Comparison of ENCODE assay signal across 14 cellular contexts in genomic region chrX:149550454-149550853, GRCh38. TPM values are rescaled to one million over a fixed set of nuclear protein-coding genes. Genes with fewer than 3 reads are reported as not detected.
A peak's percentile ranks its signal among the peaks of the same experiment; 100 is the strongest.
DNase-seq lines count a peak whose midpoint lies in the region; ATAC-seq, FAIRE-seq and TF ChIP-seq lines count a peak whose summit lies in the region.
"Not testable (repeated sequence)": the region's sequence is repeated elsewhere in the genome, so short reads cannot be mapped to it uniquely, and the experiment has no call there.
"Had no signal": no experiment of that assay in that cellular context is flagged by ENCODE, and none has a peak within 500 bp of the region (broad histone marks: within the 10 kb centered on the region; RNA-seq: fewer than 3 reads in every experiment).

No MANE protein-coding gene starts in this region.

- not testable (repeated sequence) for H3K27ac ChIP-seq in DND-41 (ENCODE audit: low read length); HepG2 (ENCODE audit: extremely low read length, insufficient read depth, low read length)

- not testable (repeated sequence) for H3K4me1 ChIP-seq in DND-41 (ENCODE audit: insufficient read depth, low read length); HepG2 (ENCODE audit: insufficient read depth, low read length)

- WGBS in HepG2 (ENCODE audit: low lambda C conversion rate) = no CpG with 5 or more reads among the region's 1 CpG

- POLR2A ChIA-PET in HepG2 (lab: Yijun Ruan, JAX) = not testable (repeated sequence)

- not testable (repeated sequence) for H3K4me3 ChIP-seq in DND-41 (ENCODE audit: low read depth in 1 of 2, low read length in 2 of 2); bronchial epithelial cell (ENCODE audit: low read depth, low read length); HepG2 (replicated peaks in 1 of 3; ENCODE audit: insufficient read depth in 1 of 3, low read depth in 2 of 3, low read length in 3 of 3)

- not testable (repeated sequence) for DNase-seq in DND-41; bronchial epithelial cell (ENCODE audit: low read depth); HepG2 (ENCODE audit: low spot score)
- DNase-seq in activated CD4-positive, alpha-beta T cell treated with anti-CD3 and anti-CD28 coated beads, Interleukin-2, amount 10 ng/mL, durations not matched to agents 24 days and 14 days = peak; percentile 77
- peak in 1 of 2 donors; percentile 20 for DNase-seq in activated T-cell treated with anti-CD3 and anti-CD28 coated beads, Interleukin-2, amount 50 U/mL, for 72 hours
- peak in 1 of 2 donors; percentile 35 for DNase-seq in stimulated activated naive CD8-positive, alpha-beta T cell treated with anti-CD3 and anti-CD28 coated beads, Interleukin-15, amount 100 ng/mL, for 72 hours

- H3K4me2 ChIP-seq in DND-41 (ENCODE audit: insufficient read depth, low read length); HepG2 (ENCODE audit: low read depth, low read length): not testable (repeated sequence)

- not testable (repeated sequence) for TF ChIP-seq RAD21 in HepG2 (CRISPR knock-in tag; IDR thresholded peaks at IDR 0.05)

- H3K36me3 Mint-ChIP-seq in activated CD4-positive, alpha-beta T cell treated with anti-CD3 and anti-CD28 coated beads, Interleukin-2, amount 10 ng/mL, durations not matched to agents 24 days and 14 days (ENCODE audit: low read depth); activated T-cell treated with anti-CD3 and anti-CD28 coated beads, Interleukin-2, amount 50 U/mL, for 72 hours (ENCODE audit: insufficient read depth in 2 of 2): not testable (repeated sequence)

- H3K9ac ChIP-seq in DND-41 (ENCODE audit: low read depth, low read length); HepG2 (ENCODE audit: insufficient read depth, low read depth, low read length): not testable (repeated sequence)

- peak; percentile 60 for ATAC-seq in DND-41 (ENCODE audit: insufficient read depth, low read depth)
- peak; percentile 10 to 58 for ATAC-seq in activated T-cell treated with anti-CD3 and anti-CD28 coated beads, Interleukin-2, amount 50 U/mL, for 72 hours (replicated peaks in 1 of 2)
- not testable (repeated sequence) for ATAC-seq in HepG2
- peak; percentile 69 for ATAC-seq in stimulated activated naive CD8-positive, alpha-beta T cell treated with anti-CD3 and anti-CD28 coated beads, Interleukin-15, amount 100 ng/mL, for 72 hours

- not testable (repeated sequence) for H2AFZ ChIP-seq in DND-41 (ENCODE audit: low read depth, low read length); HepG2 (ENCODE audit: low read length)

- not testable (repeated sequence) for H3K9me3 ChIP-seq in DND-41 (ENCODE audit: insufficient read depth, low read length, severe bottlenecking); HepG2 (ENCODE audit: low read length)

- not testable (repeated sequence) for H3K36me3 ChIP-seq in DND-41 (ENCODE audit: insufficient read depth, low read length); bronchial epithelial cell (ENCODE audit: control insufficient read depth, insufficient read depth, low read length); HepG2 (replicated peaks in 1 of 2; ENCODE audit: control insufficient read depth in 1 of 2, insufficient read depth in 2 of 2, low read length in 2 of 2)

- H3K4me1 Mint-ChIP-seq in activated CD4-positive, alpha-beta T cell treated with anti-CD3 and anti-CD28 coated beads, Interleukin-2, amount 10 ng/mL, durations not matched to agents 24 days and 14 days; activated T-cell treated with anti-CD3 and anti-CD28 coated beads, Interleukin-2, amount 50 U/mL, for 72 hours (ENCODE audit: low read depth); stimulated activated naive CD8-positive, alpha-beta T cell treated with anti-CD3 and anti-CD28 coated beads, Interleukin-15, amount 100 ng/mL, for 72 hours: not testable (repeated sequence)

- not testable (repeated sequence) for TF ChIP-seq POLR2A in HepG2 (IDR thresholded peaks at IDR 0.05; ENCODE audit: insufficient read depth in 1 of 2, low read depth in 2 of 2, low read length in 2 of 2)

- H3K79me2 ChIP-seq in DND-41 (ENCODE audit: insufficient read depth, low read length); HepG2 (ENCODE audit: insufficient read depth, low read length): not testable (repeated sequence)

- CTCF ChIA-PET in HepG2 (lab: Yijun Ruan, JAX; ENCODE audit: low intra/inter-chr PET ratio, low total read pairs) = not testable (repeated sequence)

- not testable (repeated sequence) for H3K27me3 ChIP-seq in DND-41 (ENCODE audit: insufficient read depth, low read length, poor library complexity); bronchial epithelial cell (ENCODE audit: control insufficient read depth, insufficient read depth, low read length); HepG2 (ENCODE audit: control insufficient read depth in 1 of 2, insufficient read depth in 2 of 2, low read length in 2 of 2)

- not testable (repeated sequence) for TF ChIP-seq EP300 in HepG2 (IDR thresholded peaks at IDR 0.05; ENCODE audit: low read depth in 2 of 2, low read length in 2 of 2); HepG2 (CRISPR knock-in tag; IDR thresholded peaks at IDR 0.05; ENCODE audit: borderline replicate concordance)

- not testable (repeated sequence) for H3K4me3 Mint-ChIP-seq in activated CD4-positive, alpha-beta T cell treated with anti-CD3 and anti-CD28 coated beads, Interleukin-2, amount 10 ng/mL, durations not matched to agents 24 days and 14 days; activated T-cell treated with anti-CD3 and anti-CD28 coated beads, Interleukin-2, amount 50 U/mL, for 72 hours; stimulated activated naive CD8-positive, alpha-beta T cell treated with anti-CD3 and anti-CD28 coated beads, Interleukin-15, amount 100 ng/mL, for 72 hours

- in situ Hi-C loops in HepG2 (cut with HindIII; ENCODE audit: extremely low pct_ligation_motif_present, low pct_unique_long_range_greater_than_20kb) = not testable (repeated sequence)

- BruUV-seq in HepG2 (replicated peaks; lab: Mats Ljungman, UMichigan) = not testable (repeated sequence)

- H3K9me3 Mint-ChIP-seq in activated CD4-positive, alpha-beta T cell treated with anti-CD3 and anti-CD28 coated beads, Interleukin-2, amount 10 ng/mL, durations not matched to agents 24 days and 14 days; activated T-cell treated with anti-CD3 and anti-CD28 coated beads, Interleukin-2, amount 50 U/mL, for 72 hours; stimulated activated naive CD8-positive, alpha-beta T cell treated with anti-CD3 and anti-CD28 coated beads, Interleukin-15, amount 100 ng/mL, for 72 hours: not testable (repeated sequence)

- intact Hi-C loops in activated CD4-positive, alpha-beta T cell treated with anti-CD3 and anti-CD28 coated beads, Interleukin-2, amount 10 ng/mL, durations not matched to agents 24 days and 14 days (cut with micrococcal nuclease); HepG2 (cut with micrococcal nuclease; ENCODE audit: unreplicated experiment): not testable (repeated sequence)

- H3K27ac Mint-ChIP-seq in activated CD4-positive, alpha-beta T cell treated with anti-CD3 and anti-CD28 coated beads, Interleukin-2, amount 10 ng/mL, durations not matched to agents 24 days and 14 days; activated T-cell treated with anti-CD3 and anti-CD28 coated beads, Interleukin-2, amount 50 U/mL, for 72 hours; stimulated activated naive CD8-positive, alpha-beta T cell treated with anti-CD3 and anti-CD28 coated beads, Interleukin-15, amount 100 ng/mL, for 72 hours: not testable (repeated sequence)

- H4K20me1 ChIP-seq in DND-41 (ENCODE audit: insufficient read depth, low read length); HepG2 (ENCODE audit: insufficient read depth, low read length): not testable (repeated sequence)

- not testable (repeated sequence) for H3K27me3 Mint-ChIP-seq in activated CD4-positive, alpha-beta T cell treated with anti-CD3 and anti-CD28 coated beads, Interleukin-2, amount 10 ng/mL, durations not matched to agents 24 days and 14 days; activated T-cell treated with anti-CD3 and anti-CD28 coated beads, Interleukin-2, amount 50 U/mL, for 72 hours (ENCODE audit: low read depth); stimulated activated naive CD8-positive, alpha-beta T cell treated with anti-CD3 and anti-CD28 coated beads, Interleukin-15, amount 100 ng/mL, for 72 hours

- FAIRE-seq in bronchial epithelial cell (lab: Jason Lieb, UNC) = peak; percentile 66
- FAIRE-seq in HepG2 (lab: Jason Lieb, UNC) = peak; percentile 74

- TF ChIP-seq CTCF in DND-41 (IDR thresholded peaks at IDR 0.05; ENCODE audit: borderline replicate concordance, extremely low read depth, low read length, poor library complexity, severe bottlenecking); bronchial epithelial cell (IDR thresholded peaks at IDR 0.05; ENCODE audit: insufficient read depth, low read length, severe bottlenecking); HepG2 (CRISPR knock-in tag; IDR thresholded peaks at IDR 0.05): not testable (repeated sequence)

RNA-seq across cellular contexts. Expression of gene HSFX3, which starts 0.7 kb away (rescaled TPM):
- not detected in 2 replicates for total RNA-seq in activated CD4-positive, alpha-beta T cell treated with anti-CD3 and anti-CD28 coated beads, Interleukin-2, amount 10 ng/mL, durations not matched to agents 24 days and 14 days
- total RNA-seq in activated T-cell treated with anti-CD3 and anti-CD28 coated beads, Interleukin-2, amount 50 U/mL, for 72 hours = not detected
- not detected in 2 replicates for total RNA-seq in bronchial epithelial cell
- not detected in 2 replicates for total RNA-seq in HepG2 (2016; rRNA removed; fragmentation: Illumina TruSeq; extraction: Trizol)
- total RNA-seq in HepG2 (2016; cell fraction: cytosol; rRNA removed; fragmentation: Illumina TruSeq; extraction: Trizol; ENCODE audit: low read depth) = not detected in 2 replicates
- not detected in 2 replicates for total RNA-seq in HepG2 (2016; cell fraction: insoluble cytoplasmic fraction; rRNA removed; fragmentation: Illumina TruSeq; extraction: Trizol)
- not detected in 2 replicates for total RNA-seq in HepG2 (2016; cell fraction: membrane; rRNA removed; fragmentation: Illumina TruSeq; extraction: Trizol)
- total RNA-seq in HepG2 (2016; cell fraction: nucleus; rRNA removed; fragmentation: Illumina TruSeq; extraction: Trizol) = not detected in 2 replicates
- polyA plus RNA-seq in HepG2 (2011; rRNA removed) = not detected in 2 replicates
- polyA plus RNA-seq in HepG2 (2011; cell fraction: cytosol; rRNA removed) = not detected in 2 replicates
- polyA plus RNA-seq in HepG2 (2011; cell fraction: nucleus; rRNA removed) = not detected in 2 replicates
- polyA plus RNA-seq in HepG2 (2012) = not detected in 2 replicates
- not detected in 2 replicates for polyA plus RNA-seq in HepG2 (2016; cell fraction: cytosol; fragmentation: Illumina TruSeq; extraction: Trizol; ENCODE audit: low read depth)
- not detected in 2 replicates for polyA plus RNA-seq in HepG2 (2016; cell fraction: insoluble cytoplasmic fraction; fragmentation: Illumina TruSeq; extraction: Trizol; ENCODE audit: low read depth)
- polyA plus RNA-seq in HepG2 (2016; cell fraction: membrane; fragmentation: Illumina TruSeq; extraction: Trizol; ENCODE audit: low read depth) = not detected in 2 replicates
- not detected in 2 replicates for polyA plus RNA-seq in HepG2 (2016; cell fraction: nucleus; fragmentation: Illumina TruSeq; extraction: Trizol; ENCODE audit: insufficient read depth, low read depth)
- not detected in 2 replicates for polyA minus RNA-seq in HepG2 (2011; rRNA and poly(A)+ RNA removed; ENCODE audit: low replicate concordance)
- not detected in 2 replicates for polyA minus RNA-seq in HepG2 (2011; cell fraction: cytosol; rRNA and poly(A)+ RNA removed)
- polyA minus RNA-seq in HepG2 (2011; cell fraction: nucleus; rRNA and poly(A)+ RNA removed) = not detected in 2 replicates
- total RNA-seq: Calu3, GM23248, H9, HT-29, NCI-H460, Right ventricle myocardium superior, SJSA1 had no signal
- polyA plus RNA-seq: CD14-positive monocyte, GM23248 had no signal

RNA-seq across cellular contexts. Expression of gene EOLA1, which starts 9.6 kb away (rescaled TPM):
- total RNA-seq in activated CD4-positive, alpha-beta T cell treated with anti-CD3 and anti-CD28 coated beads, Interleukin-2, amount 10 ng/mL, durations not matched to agents 24 days and 14 days = 24.8 and 28.6 TPM in 2 replicates
- 10 to 100 TPM; 26.7 to 28.1 TPM for total RNA-seq in activated T-cell treated with anti-CD3 and anti-CD28 coated beads, Interleukin-2, amount 50 U/mL, for 72 hours
- total RNA-seq in bronchial epithelial cell (19.5 and 20.1 TPM in 2 replicates), HepG2 (2016; rRNA removed; fragmentation: Illumina TruSeq; extraction: Trizol) (8.9 and 9.6 TPM in 2 replicates)
- total RNA-seq in HepG2 (2016; cell fraction: cytosol; rRNA removed; fragmentation: Illumina TruSeq; extraction: Trizol; ENCODE audit: low read depth) = 3.6 and 5.2 TPM in 2 replicates
- total RNA-seq in HepG2 (2016; cell fraction: insoluble cytoplasmic fraction; rRNA removed; fragmentation: Illumina TruSeq; extraction: Trizol) = 8.9 and 10.7 TPM in 2 replicates
- 5.9 and 7.1 TPM in 2 replicates for total RNA-seq in HepG2 (2016; cell fraction: membrane; rRNA removed; fragmentation: Illumina TruSeq; extraction: Trizol)
- total RNA-seq in HepG2 (2016; cell fraction: nucleus; rRNA removed; fragmentation: Illumina TruSeq; extraction: Trizol) = 4.8 and 7.2 TPM in 2 replicates
- 6.5 and 7.8 TPM in 2 replicates for polyA plus RNA-seq in HepG2 (2011; rRNA removed)
- polyA plus RNA-seq in HepG2 (2011; cell fraction: cytosol; rRNA removed) = 6.9 and 7.2 TPM in 2 replicates
- 8.6 and 9.2 TPM in 2 replicates for polyA plus RNA-seq in HepG2 (2011; cell fraction: nucleus; rRNA removed)
- polyA plus RNA-seq in HepG2 (2012) = 7.2 and 9.2 TPM in 2 replicates
- polyA plus RNA-seq in HepG2 (2016; cell fraction: cytosol; fragmentation: Illumina TruSeq; extraction: Trizol; ENCODE audit: low read depth) = 3.2 and 3.3 TPM in 2 replicates
- polyA plus RNA-seq in HepG2 (2016; cell fraction: insoluble cytoplasmic fraction; fragmentation: Illumina TruSeq; extraction: Trizol; ENCODE audit: low read depth) = 10.4 and 11.2 TPM in 2 replicates
- 4.5 and 5.7 TPM in 2 replicates for polyA plus RNA-seq in HepG2 (2016; cell fraction: membrane; fragmentation: Illumina TruSeq; extraction: Trizol; ENCODE audit: low read depth)
- 9.0 and 9.1 TPM in 2 replicates for polyA plus RNA-seq in HepG2 (2016; cell fraction: nucleus; fragmentation: Illumina TruSeq; extraction: Trizol; ENCODE audit: insufficient read depth, low read depth)
- polyA minus RNA-seq in HepG2 (2011; rRNA and poly(A)+ RNA removed; ENCODE audit: low replicate concordance) = 8.5 and 13.4 TPM in 2 replicates
- polyA minus RNA-seq in HepG2 (2011; cell fraction: cytosol; rRNA and poly(A)+ RNA removed) = 3.7 and 4.0 TPM in 2 replicates
- polyA minus RNA-seq in HepG2 (2011; cell fraction: nucleus; rRNA and poly(A)+ RNA removed) = 6.4 and 8.7 TPM in 2 replicates

RNA-seq across cellular contexts. Expression of gene MAGEA9B, which starts 36.8 kb away (rescaled TPM):
- not detected in 2 replicates for total RNA-seq in activated CD4-positive, alpha-beta T cell treated with anti-CD3 and anti-CD28 coated beads, Interleukin-2, amount 10 ng/mL, durations not matched to agents 24 days and 14 days
- total RNA-seq in activated T-cell treated with anti-CD3 and anti-CD28 coated beads, Interleukin-2, amount 50 U/mL, for 72 hours = not detected
- not detected in 2 replicates for total RNA-seq in bronchial epithelial cell
- total RNA-seq in HepG2 (2016; rRNA removed; fragmentation: Illumina TruSeq; extraction: Trizol) = 0.07 TPM in 1 of 2 replicates, not detected in the other
- not detected in 2 replicates for total RNA-seq in HepG2 (2016; cell fraction: cytosol; rRNA removed; fragmentation: Illumina TruSeq; extraction: Trizol; ENCODE audit: low read depth)
- total RNA-seq in HepG2 (2016; cell fraction: insoluble cytoplasmic fraction; rRNA removed; fragmentation: Illumina TruSeq; extraction: Trizol) = 0.06 TPM in 1 of 2 replicates, not detected in the other
- total RNA-seq in HepG2 (2016; cell fraction: membrane; rRNA removed; fragmentation: Illumina TruSeq; extraction: Trizol) = not detected in 2 replicates
- not detected in 2 replicates for total RNA-seq in HepG2 (2016; cell fraction: nucleus; rRNA removed; fragmentation: Illumina TruSeq; extraction: Trizol)
- 0.11 TPM in 1 of 2 replicates, not detected in the other for polyA plus RNA-seq in HepG2 (2011; rRNA removed)
- 0.15 TPM in 1 of 2 replicates, not detected in the other for polyA plus RNA-seq in HepG2 (2011; cell fraction: cytosol; rRNA removed)
- polyA plus RNA-seq in HepG2 (2011; cell fraction: nucleus; rRNA removed) = not detected in 2 replicates
- polyA plus RNA-seq in HepG2 (2012) = not detected in 2 replicates
- not detected in 2 replicates for polyA plus RNA-seq in HepG2 (2016; cell fraction: cytosol; fragmentation: Illumina TruSeq; extraction: Trizol; ENCODE audit: low read depth)
- polyA plus RNA-seq in HepG2 (2016; cell fraction: insoluble cytoplasmic fraction; fragmentation: Illumina TruSeq; extraction: Trizol; ENCODE audit: low read depth) = 0.22 TPM in 1 of 2 replicates, not detected in the other
- not detected in 2 replicates for polyA plus RNA-seq in HepG2 (2016; cell fraction: membrane; fragmentation: Illumina TruSeq; extraction: Trizol; ENCODE audit: low read depth)
- not detected in 2 replicates for polyA plus RNA-seq in HepG2 (2016; cell fraction: nucleus; fragmentation: Illumina TruSeq; extraction: Trizol; ENCODE audit: insufficient read depth, low read depth)
- not detected in 2 replicates for polyA minus RNA-seq in HepG2 (2011; rRNA and poly(A)+ RNA removed; ENCODE audit: low replicate concordance)
- polyA minus RNA-seq in HepG2 (2011; cell fraction: cytosol; rRNA and poly(A)+ RNA removed) = not detected in 2 replicates
- not detected in 2 replicates for polyA minus RNA-seq in HepG2 (2011; cell fraction: nucleus; rRNA and poly(A)+ RNA removed)
- total RNA-seq: Calu3, GM23248, H9, HT-29, Right ventricle myocardium superior, SJSA1 had no signal
- polyA plus RNA-seq: CD14-positive monocyte, GM23248 had no signal

RNA-seq across cellular contexts. Expression of gene HSFX2, which starts 44.7 kb away (rescaled TPM):
- 0.28 TPM in 1 of 2 replicates, not detected in the other for total RNA-seq in activated CD4-positive, alpha-beta T cell treated with anti-CD3 and anti-CD28 coated beads, Interleukin-2, amount 10 ng/mL, durations not matched to agents 24 days and 14 days
- under 1 TPM; 0.17 to 0.39 TPM for total RNA-seq in activated T-cell treated with anti-CD3 and anti-CD28 coated beads, Interleukin-2, amount 50 U/mL, for 72 hours
- total RNA-seq in bronchial epithelial cell = not detected in 2 replicates
- total RNA-seq in HepG2 (2016; rRNA removed; fragmentation: Illumina TruSeq; extraction: Trizol) = 0.13 TPM in 1 of 2 replicates, not detected in the other
- not detected in 2 replicates for total RNA-seq in HepG2 (2016; cell fraction: cytosol; rRNA removed; fragmentation: Illumina TruSeq; extraction: Trizol; ENCODE audit: low read depth)
- 0.11 TPM in 1 of 2 replicates, not detected in the other for total RNA-seq in HepG2 (2016; cell fraction: insoluble cytoplasmic fraction; rRNA removed; fragmentation: Illumina TruSeq; extraction: Trizol)
- total RNA-seq in HepG2 (2016; cell fraction: membrane; rRNA removed; fragmentation: Illumina TruSeq; extraction: Trizol) = not detected in 2 replicates
- 0.53 and 0.56 TPM in 2 replicates for total RNA-seq in HepG2 (2016; cell fraction: nucleus; rRNA removed; fragmentation: Illumina TruSeq; extraction: Trizol)
- 0.30 TPM in 1 of 2 replicates, not detected in the other for polyA plus RNA-seq in HepG2 (2011; rRNA removed)
- 0.08 TPM in 1 of 2 replicates, not detected in the other for polyA plus RNA-seq in HepG2 (2011; cell fraction: cytosol; rRNA removed)
- 0.32 and 0.54 TPM in 2 replicates for polyA plus RNA-seq in HepG2 (2011; cell fraction: nucleus; rRNA removed)
- polyA plus RNA-seq in HepG2 (2012) = 0.34 TPM in 1 of 2 replicates, not detected in the other
- not detected in 2 replicates for polyA plus RNA-seq in HepG2 (2016; cell fraction: cytosol; fragmentation: Illumina TruSeq; extraction: Trizol; ENCODE audit: low read depth)
- not detected in 2 replicates for polyA plus RNA-seq in HepG2 (2016; cell fraction: insoluble cytoplasmic fraction; fragmentation: Illumina TruSeq; extraction: Trizol; ENCODE audit: low read depth)
- polyA plus RNA-seq in HepG2 (2016; cell fraction: membrane; fragmentation: Illumina TruSeq; extraction: Trizol; ENCODE audit: low read depth) = not detected in 2 replicates
- polyA plus RNA-seq in HepG2 (2016; cell fraction: nucleus; fragmentation: Illumina TruSeq; extraction: Trizol; ENCODE audit: insufficient read depth, low read depth) = not detected in 2 replicates
- 0.40 and 1.1 TPM in 2 replicates for polyA minus RNA-seq in HepG2 (2011; rRNA and poly(A)+ RNA removed; ENCODE audit: low replicate concordance)
- not detected in 2 replicates for polyA minus RNA-seq in HepG2 (2011; cell fraction: cytosol; rRNA and poly(A)+ RNA removed)
- not detected in 2 replicates for polyA minus RNA-seq in HepG2 (2011; cell fraction: nucleus; rRNA and poly(A)+ RNA removed)
- total RNA-seq: H9, HT-29, NCI-H460, Right ventricle myocardium superior, SJSA1 had no signal
- polyA plus RNA-seq: CD14-positive monocyte, GM23248 had no signal

RNA-seq across cellular contexts. Expression of gene IDS, which starts 45.3 kb away (rescaled TPM):
- total RNA-seq in activated CD4-positive, alpha-beta T cell treated with anti-CD3 and anti-CD28 coated beads, Interleukin-2, amount 10 ng/mL, durations not matched to agents 24 days and 14 days = 43.9 and 44.9 TPM in 2 replicates
- 10 to 100 TPM; 64.6 to 84.7 TPM for total RNA-seq in activated T-cell treated with anti-CD3 and anti-CD28 coated beads, Interleukin-2, amount 50 U/mL, for 72 hours
- total RNA-seq in bronchial epithelial cell (12.4 and 21.5 TPM in 2 replicates), HepG2 (2016; rRNA removed; fragmentation: Illumina TruSeq; extraction: Trizol) (2.2 and 3.4 TPM in 2 replicates)
- 5.6 and 5.8 TPM in 2 replicates for total RNA-seq in HepG2 (2016; cell fraction: cytosol; rRNA removed; fragmentation: Illumina TruSeq; extraction: Trizol; ENCODE audit: low read depth)
- 2.3 and 2.7 TPM in 2 replicates for total RNA-seq in HepG2 (2016; cell fraction: insoluble cytoplasmic fraction; rRNA removed; fragmentation: Illumina TruSeq; extraction: Trizol)
- 9.5 and 10.0 TPM in 2 replicates for total RNA-seq in HepG2 (2016; cell fraction: membrane; rRNA removed; fragmentation: Illumina TruSeq; extraction: Trizol)
- 2.6 TPM in 2 replicates for total RNA-seq in HepG2 (2016; cell fraction: nucleus; rRNA removed; fragmentation: Illumina TruSeq; extraction: Trizol)
- 11.9 and 13.6 TPM in 2 replicates for polyA plus RNA-seq in HepG2 (2011; rRNA removed)
- 8.0 and 12.1 TPM in 2 replicates for polyA plus RNA-seq in HepG2 (2011; cell fraction: cytosol; rRNA removed)
- 8.6 and 12.4 TPM in 2 replicates for polyA plus RNA-seq in HepG2 (2011; cell fraction: nucleus; rRNA removed)
- polyA plus RNA-seq in HepG2 (2012) = 6.3 and 8.7 TPM in 2 replicates
- polyA plus RNA-seq in HepG2 (2016; cell fraction: cytosol; fragmentation: Illumina TruSeq; extraction: Trizol; ENCODE audit: low read depth) = 9.2 and 10.7 TPM in 2 replicates
- 3.4 and 3.8 TPM in 2 replicates for polyA plus RNA-seq in HepG2 (2016; cell fraction: insoluble cytoplasmic fraction; fragmentation: Illumina TruSeq; extraction: Trizol; ENCODE audit: low read depth)
- polyA plus RNA-seq in HepG2 (2016; cell fraction: membrane; fragmentation: Illumina TruSeq; extraction: Trizol; ENCODE audit: low read depth) = 11.7 and 11.9 TPM in 2 replicates
- 2.3 and 2.6 TPM in 2 replicates for polyA plus RNA-seq in HepG2 (2016; cell fraction: nucleus; fragmentation: Illumina TruSeq; extraction: Trizol; ENCODE audit: insufficient read depth, low read depth)
- 14.2 and 23.0 TPM in 2 replicates for polyA minus RNA-seq in HepG2 (2011; rRNA and poly(A)+ RNA removed; ENCODE audit: low replicate concordance)
- polyA minus RNA-seq in HepG2 (2011; cell fraction: cytosol; rRNA and poly(A)+ RNA removed) = 6.9 and 10.3 TPM in 2 replicates
- 6.2 and 9.2 TPM in 2 replicates for polyA minus RNA-seq in HepG2 (2011; cell fraction: nucleus; rRNA and poly(A)+ RNA removed)
